1 cellular context compared by ENCODE assay signal in genomic region chr6:30717129-30717844, GRCh38.
TF ChIP-seq lines count a peak whose summit lies in the region.

Gene MDC1 (minus strand): TSS chr6:30717281. CDS start chr6:30715175, 2,106 bp downstream.

TF ChIP-seq in GM23338, 12 proteins besides CTCF, POLR2A, EP300 and RAD21 (continued from another document):
- TF ChIP-seq ZNF462 (CRISPR knock-in tag; IDR thresholded peaks at IDR 0.05) (no peak), POLR2AphosphoS5 (IDR thresholded peaks at IDR 0.05; ENCODE audit: low read depth) (peak; percentile 94), STAT1 (IDR thresholded peaks at IDR 0.05; ENCODE audit: unreplicated experiment) (no peak), CREB1 (CRISPR knock-in tag; IDR thresholded peaks at IDR 0.05; ENCODE audit: low read depth) (peak; percentile 85), JUNB (IDR thresholded peaks at IDR 0.05; ENCODE audit: unreplicated experiment) (no peak), ZNF331 (CRISPR knock-in tag; IDR thresholded peaks at IDR 0.05; ENCODE audit: low read depth) (no peak), EZH2phosphoT487 (IDR thresholded peaks at IDR 0.05; ENCODE audit: unreplicated experiment) (no peak), EZH2 (IDR thresholded peaks at IDR 0.05; ENCODE audit: low read depth, unreplicated experiment) (no peak), ZNF114 (CRISPR knock-in tag; IDR thresholded peaks at IDR 0.05) (no peak), REST (IDR thresholded peaks at IDR 0.05; ENCODE audit: unreplicated experiment) (peak; percentile 34), NANOG (IDR thresholded peaks at IDR 0.05; ENCODE audit: borderline replicate concordance) (no peak)
